ENCODE assay signal across 8 cellular contexts in the genomic region with DNA sequence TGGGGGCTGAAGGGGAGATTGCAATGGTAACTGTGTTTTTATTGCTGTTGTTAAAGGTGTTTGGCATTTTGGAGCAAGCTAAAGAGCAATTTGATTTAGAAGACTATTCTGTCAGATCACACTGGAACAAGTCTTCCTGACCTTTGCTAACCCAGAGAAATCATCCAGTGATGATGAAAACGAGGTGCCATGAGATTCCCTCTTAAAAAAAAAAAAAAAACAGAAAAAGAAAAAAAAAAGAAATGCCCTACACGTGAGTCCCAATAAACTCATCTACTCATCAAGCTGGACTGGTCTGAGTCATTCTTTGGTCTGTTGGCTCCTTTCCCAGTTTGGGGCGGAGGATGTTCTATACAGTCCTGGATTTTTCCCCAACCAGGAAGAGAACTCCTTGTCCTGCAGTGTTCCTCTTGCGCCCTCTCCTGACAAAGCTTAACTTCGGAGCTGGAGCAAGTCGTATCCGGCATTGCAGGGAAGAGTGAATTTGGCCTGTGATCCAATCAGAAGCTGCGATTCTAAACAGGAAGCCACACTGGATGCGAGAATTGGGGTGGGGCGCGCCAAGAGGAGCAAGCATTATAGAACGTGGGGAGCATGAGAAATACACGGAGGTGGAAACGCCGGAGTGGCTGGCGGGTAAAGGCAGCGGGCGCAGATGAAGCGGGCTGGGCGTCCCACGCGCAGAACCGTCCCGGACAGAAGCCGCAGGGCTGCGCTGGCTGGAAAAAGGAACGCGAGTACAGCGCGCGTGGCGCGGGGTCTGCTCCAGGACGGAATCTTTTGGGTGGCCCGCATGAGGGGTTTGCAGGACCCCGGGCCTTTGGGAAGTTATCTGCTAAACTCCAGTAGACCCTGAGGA. TPM values are rescaled to one million over a fixed set of nuclear protein-coding genes. Genes with fewer than 3 reads are reported as not detected.
DNase-seq lines count a peak whose midpoint lies in the region; ATAC-seq, FAIRE-seq and TF ChIP-seq lines count a peak whose summit lies in the region.

No MANE protein-coding gene starts in this region.

- no peaks in the 10 kb centered on the region for H3K79me2 ChIP-seq in trophoblast cell (ENCODE audit: control insufficient read depth, insufficient read depth, low read length, poor library complexity)

- H3K27me3 ChIP-seq in left ventricle myocardium inferior (ENCODE audit: low read depth) (no peaks in the 10 kb centered on the region), trophoblast cell (ENCODE audit: insufficient read depth, low read length) (peaks cover 6% of the 10 kb centered on the region)

- H4K8ac ChIP-seq in trophoblast cell (ENCODE audit: low read depth, low read length) = peak overlapping the region; percentile 51

- 0 out of 2 replicates have a peak, but pooled peaks have one; percentile 31 for TF ChIP-seq POLR2A in H54 (IDR thresholded peaks at IDR 0.05; ENCODE audit: low read depth, low read length)

- no peak overlapping the region for H3K18ac ChIP-seq in trophoblast cell (ENCODE audit: low read length)

- H3K4me3 ChIP-seq in left ventricle myocardium inferior (peak overlapping the region; percentile 79), trophoblast cell (ENCODE audit: low read depth, low read length) (peak overlapping the region; percentile 76)

- H3K36me3 ChIP-seq in left ventricle myocardium inferior (no peaks in the 10 kb centered on the region), trophoblast cell (ENCODE audit: control insufficient read depth in 1 of 2, insufficient read depth in 2 of 2, low read length in 2 of 2) (no peaks in the 10 kb centered on the region)

- H3K9me3 ChIP-seq in left ventricle myocardium inferior (replicated peaks) = no peaks in the 10 kb centered on the region
- H3K9me3 ChIP-seq in trophoblast cell (ENCODE audit: insufficient read depth, low read depth, low read length) = peaks cover 3% of the 10 kb centered on the region

- DNase-seq in GM04504 (ENCODE audit: low read depth) (peak; percentile 100), H54 (ENCODE audit: insufficient read length, low spot score) (peak; percentile 76), LoVo (ENCODE audit: low spot score) (peak; percentile 99), RPMI8226 (peak; percentile 99), amygdala (lab: John Stamatoyannopoulos, UW) (peak in 55 of 56 donors; percentile 18 to 96 (median 79)), left ventricle myocardium inferior (peak; percentile 87), trophoblast cell (peak; percentile 94 to 98)

- peak overlapping the region; percentile 100 for H3K4me2 ChIP-seq in trophoblast cell (ENCODE audit: low read length)

- WGBS in trophoblast cell (ENCODE audit: extremely low coverage, insufficient coverage, insufficient read length) = no CpG with 5 or more reads among the region's 36 CpGs

- no peak overlapping the region for H2AK5ac ChIP-seq in trophoblast cell (ENCODE audit: low read length)

- H3K4ac ChIP-seq in trophoblast cell (ENCODE audit: low read depth, low read length) = no peak overlapping the region

- H3K4me1 ChIP-seq in left ventricle myocardium inferior = peaks cover 23% of the 10 kb centered on the region
- H3K4me1 ChIP-seq in trophoblast cell (ENCODE audit: control insufficient read depth in 1 of 2, insufficient read depth in 2 of 2, low read length in 2 of 2) = peaks cover 3 to 9% of the 10 kb centered on the region in 2 experiments

- no peak overlapping the region for H4K91ac ChIP-seq in trophoblast cell (ENCODE audit: low read depth, low read length)

- H2BK5ac ChIP-seq in trophoblast cell (ENCODE audit: low read depth, low read length, poor library complexity) = no peak overlapping the region

- H2BK120ac ChIP-seq in trophoblast cell (ENCODE audit: insufficient read depth, low read length, poor library complexity) = no peak overlapping the region

- no peak overlapping the region for H3K14ac ChIP-seq in trophoblast cell (ENCODE audit: low read length)

- peak overlapping the region; percentile 53 for H2AFZ ChIP-seq in trophoblast cell (ENCODE audit: insufficient read depth, low read length, poor library complexity)

- FAIRE-seq in H54 (lab: Jason Lieb, UNC) = peak; percentile 97

- H3K23ac ChIP-seq in trophoblast cell (ENCODE audit: low read length) = no peak overlapping the region

- H4K12ac ChIP-seq in trophoblast cell (ENCODE audit: low read depth, low read length) = peak overlapping the region; percentile 25

- H2BK12ac ChIP-seq in trophoblast cell (ENCODE audit: low read length) = no peak overlapping the region

- H3K9ac ChIP-seq in trophoblast cell (ENCODE audit: low read length) = no peak overlapping the region

- peak overlapping the region; percentile 85 for H3K27ac ChIP-seq in left ventricle myocardium inferior (replicated peaks)
- no peak overlapping the region for H3K27ac ChIP-seq in trophoblast cell (ENCODE audit: low read depth, low read length)

- TF ChIP-seq CTCF in left ventricle myocardium inferior (IDR thresholded peaks at IDR 0.05; ENCODE audit: borderline replicate concordance) = peak; percentile 88

- intact Hi-C loops in left ventricle myocardium inferior (cut with micrococcal nuclease) = no loop called here

- no peak for ATAC-seq in HG03469 (IDR thresholded peaks at IDR 0.05; ENCODE audit: unreplicated experiment)

- H3K79me1 ChIP-seq in trophoblast cell (ENCODE audit: low read length) = no peaks in the 10 kb centered on the region

RNA-seq across cellular contexts. Expression of a gene that starts 22.4 kb away (rescaled TPM):
- total RNA-seq in left ventricle myocardium inferior = 147 TPM
- 0.42 and 0.45 TPM in 2 replicates for polyA plus RNA-seq in trophoblast cell (2013)
